1 cellular context compared by ENCODE assay signal in the genomic region with DNA sequence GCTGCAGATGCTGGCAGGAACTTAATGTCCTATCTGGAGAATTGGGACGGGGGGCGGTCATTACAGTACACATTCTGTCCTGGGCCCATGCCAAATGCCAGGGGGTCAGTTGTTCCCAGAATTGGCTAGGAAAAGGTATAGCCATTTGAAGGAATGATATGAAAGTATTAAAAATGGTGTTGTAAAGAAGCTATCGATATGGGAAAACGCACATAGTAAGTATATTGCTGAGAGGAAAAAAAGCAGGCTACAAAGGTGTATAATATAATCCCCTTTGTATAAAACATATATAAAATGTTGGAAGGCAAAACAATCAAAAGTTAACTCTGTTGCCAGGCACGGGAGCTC.
TF ChIP-seq lines count a peak whose summit lies in the region.

No MANE protein-coding gene starts in this region.

TF ChIP-seq in liver, 16 proteins besides CTCF, POLR2A, EP300 and RAD21 (continued from another document):
- TF ChIP-seq, protein P1, sequence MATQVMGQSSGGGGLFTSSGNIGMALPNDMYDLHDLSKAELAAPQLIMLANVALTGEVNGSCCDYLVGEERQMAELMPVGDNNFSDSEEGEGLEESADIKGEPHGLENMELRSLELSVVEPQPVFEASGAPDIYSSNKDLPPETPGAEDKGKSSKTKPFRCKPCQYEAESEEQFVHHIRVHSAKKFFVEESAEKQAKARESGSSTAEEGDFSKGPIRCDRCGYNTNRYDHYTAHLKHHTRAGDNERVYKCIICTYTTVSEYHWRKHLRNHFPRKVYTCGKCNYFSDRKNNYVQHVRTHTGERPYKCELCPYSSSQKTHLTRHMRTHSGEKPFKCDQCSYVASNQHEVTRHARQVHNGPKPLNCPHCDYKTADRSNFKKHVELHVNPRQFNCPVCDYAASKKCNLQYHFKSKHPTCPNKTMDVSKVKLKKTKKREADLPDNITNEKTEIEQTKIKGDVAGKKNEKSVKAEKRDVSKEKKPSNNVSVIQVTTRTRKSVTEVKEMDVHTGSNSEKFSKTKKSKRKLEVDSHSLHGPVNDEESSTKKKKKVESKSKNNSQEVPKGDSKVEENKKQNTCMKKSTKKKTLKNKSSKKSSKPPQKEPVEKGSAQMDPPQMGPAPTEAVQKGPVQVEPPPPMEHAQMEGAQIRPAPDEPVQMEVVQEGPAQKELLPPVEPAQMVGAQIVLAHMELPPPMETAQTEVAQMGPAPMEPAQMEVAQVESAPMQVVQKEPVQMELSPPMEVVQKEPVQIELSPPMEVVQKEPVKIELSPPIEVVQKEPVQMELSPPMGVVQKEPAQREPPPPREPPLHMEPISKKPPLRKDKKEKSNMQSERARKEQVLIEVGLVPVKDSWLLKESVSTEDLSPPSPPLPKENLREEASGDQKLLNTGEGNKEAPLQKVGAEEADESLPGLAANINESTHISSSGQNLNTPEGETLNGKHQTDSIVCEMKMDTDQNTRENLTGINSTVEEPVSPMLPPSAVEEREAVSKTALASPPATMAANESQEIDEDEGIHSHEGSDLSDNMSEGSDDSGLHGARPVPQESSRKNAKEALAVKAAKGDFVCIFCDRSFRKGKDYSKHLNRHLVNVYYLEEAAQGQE (IDR thresholded peaks at IDR 0.05): no peak
- no peak for TF ChIP-seq SP1 (IDR thresholded peaks at IDR 0.05)
- no peak for TF ChIP-seq HNF4A (conservative IDR thresholded peaks at IDR 0.05)
TF ChIP-seq in liver: peak in this region for 0.
